16 cellular contexts compared by ENCODE assay signal in genomic region chr13:42247883-42248282, GRCh38.
"Had no signal": no experiment of that assay in that cellular context is flagged by ENCODE, and none has a peak within 500 bp of the region (broad histone marks: within the 10 kb centered on the region; RNA-seq: fewer than 3 reads in every experiment).

No MANE protein-coding gene starts in this region.

- H3K4me3 Mint-ChIP-seq: activated naive CD4-positive, alpha-beta T cell treated with anti-CD3 and anti-CD28 coated beads, Interleukin-2, amount 50 U/mL, for 24 hours; endodermal cell had no signal

- DNase-seq: activated CD8-positive, alpha-beta memory T cell treated with anti-CD3 and anti-CD28 coated beads for 24 hours; activated CD8-positive, alpha-beta memory T cell treated with anti-CD3 and anti-CD28 coated beads, Interleukin-2, amount 50 U/mL, for 48 hours; activated gamma-delta T cell; activated T-cell treated with anti-CD3 and anti-CD28 coated beads, Interleukin-2, amount 50 U/mL, for 48 hours; adrenal gland; dorsolateral prefrontal cortex; endodermal cell; heart left ventricle; left lung; occipital lobe; posterior cingulate gyrus; retina; stimulated activated naive CD4-positive, alpha-beta T cell; T1000 had no signal

- ATAC-seq: gastroesophageal sphincter, heart left ventricle, left lung had no signal

- H3K27me3 ChIP-seq: adrenal gland, dorsolateral prefrontal cortex, gastroesophageal sphincter, heart left ventricle, left lung had no signal

- H3K4me1 Mint-ChIP-seq: activated naive CD4-positive, alpha-beta T cell treated with anti-CD3 and anti-CD28 coated beads, Interleukin-2, amount 50 U/mL, for 24 hours; endodermal cell had no signal

- H3K4me1 ChIP-seq: adrenal gland, gastroesophageal sphincter, heart left ventricle, left lung had no signal

- H3K27ac Mint-ChIP-seq: activated naive CD4-positive, alpha-beta T cell treated with anti-CD3 and anti-CD28 coated beads, Interleukin-2, amount 50 U/mL, for 24 hours; endodermal cell had no signal

- H3K27ac ChIP-seq: adrenal gland, dorsolateral prefrontal cortex, gastroesophageal sphincter, heart left ventricle, left lung had no signal

- H3K9me3 ChIP-seq: adrenal gland, gastroesophageal sphincter, heart left ventricle, left lung had no signal

- H3K4me3 ChIP-seq: adrenal gland, dorsolateral prefrontal cortex, gastroesophageal sphincter, heart left ventricle, left lung had no signal

- H3K9me3 Mint-ChIP-seq: activated naive CD4-positive, alpha-beta T cell treated with anti-CD3 and anti-CD28 coated beads, Interleukin-2, amount 50 U/mL, for 24 hours; endodermal cell had no signal

- H3K27me3 Mint-ChIP-seq: activated naive CD4-positive, alpha-beta T cell treated with anti-CD3 and anti-CD28 coated beads, Interleukin-2, amount 50 U/mL, for 24 hours had no signal

- H3K36me3 ChIP-seq: adrenal gland, gastroesophageal sphincter, heart left ventricle, left lung had no signal
